ENCODE assay signal across 1 cellular context in genomic region chr3:185164428-185165217, GRCh38.
TF ChIP-seq lines count a peak whose summit lies in the region.

No MANE protein-coding gene starts in this region.

TF ChIP-seq in WTC11, 78 proteins besides CTCF, POLR2A, EP300 and RAD21 (continued from another document):
- TF ChIP-seq HMGXB4 (CRISPR knock-in tag; IDR thresholded peaks at IDR 0.05), result no peak
- TF ChIP-seq, protein P1, sequence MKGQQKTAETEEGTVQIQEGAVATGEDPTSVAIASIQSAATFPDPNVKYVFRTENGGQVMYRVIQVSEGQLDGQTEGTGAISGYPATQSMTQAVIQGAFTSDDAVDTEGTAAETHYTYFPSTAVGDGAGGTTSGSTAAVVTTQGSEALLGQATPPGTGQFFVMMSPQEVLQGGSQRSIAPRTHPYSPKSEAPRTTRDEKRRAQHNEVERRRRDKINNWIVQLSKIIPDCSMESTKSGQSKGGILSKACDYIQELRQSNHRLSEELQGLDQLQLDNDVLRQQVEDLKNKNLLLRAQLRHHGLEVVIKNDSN (CRISPR knock-in tag; IDR thresholded peaks at IDR 0.05), result no peak
